Comparison of ENCODE assay signal across 1 cellular context in the genomic region with DNA sequence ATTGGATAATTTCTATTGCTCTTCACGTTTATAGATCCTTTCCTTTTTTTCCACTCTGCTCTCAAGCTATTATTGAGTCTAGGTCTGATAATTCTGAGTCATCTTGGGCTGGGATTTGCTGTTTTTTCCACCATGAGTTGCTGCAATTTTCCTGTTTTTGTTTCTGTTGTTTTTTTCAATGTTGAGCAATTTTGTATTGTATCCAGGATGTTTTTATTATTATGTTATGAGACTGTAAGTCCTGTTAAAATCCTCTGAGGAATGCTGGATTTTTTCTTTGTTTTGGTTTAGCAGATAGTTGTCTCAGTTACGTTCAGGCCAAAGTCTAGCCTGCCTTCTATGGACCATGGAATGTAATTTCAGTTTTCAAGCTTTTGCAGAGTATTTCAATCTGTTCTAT.
TF ChIP-seq lines count a peak whose summit lies in the region.

No MANE protein-coding gene starts in this region.

TF ChIP-seq in liver, 16 proteins besides CTCF, POLR2A, EP300 and RAD21:
- TF ChIP-seq, protein P1, sequence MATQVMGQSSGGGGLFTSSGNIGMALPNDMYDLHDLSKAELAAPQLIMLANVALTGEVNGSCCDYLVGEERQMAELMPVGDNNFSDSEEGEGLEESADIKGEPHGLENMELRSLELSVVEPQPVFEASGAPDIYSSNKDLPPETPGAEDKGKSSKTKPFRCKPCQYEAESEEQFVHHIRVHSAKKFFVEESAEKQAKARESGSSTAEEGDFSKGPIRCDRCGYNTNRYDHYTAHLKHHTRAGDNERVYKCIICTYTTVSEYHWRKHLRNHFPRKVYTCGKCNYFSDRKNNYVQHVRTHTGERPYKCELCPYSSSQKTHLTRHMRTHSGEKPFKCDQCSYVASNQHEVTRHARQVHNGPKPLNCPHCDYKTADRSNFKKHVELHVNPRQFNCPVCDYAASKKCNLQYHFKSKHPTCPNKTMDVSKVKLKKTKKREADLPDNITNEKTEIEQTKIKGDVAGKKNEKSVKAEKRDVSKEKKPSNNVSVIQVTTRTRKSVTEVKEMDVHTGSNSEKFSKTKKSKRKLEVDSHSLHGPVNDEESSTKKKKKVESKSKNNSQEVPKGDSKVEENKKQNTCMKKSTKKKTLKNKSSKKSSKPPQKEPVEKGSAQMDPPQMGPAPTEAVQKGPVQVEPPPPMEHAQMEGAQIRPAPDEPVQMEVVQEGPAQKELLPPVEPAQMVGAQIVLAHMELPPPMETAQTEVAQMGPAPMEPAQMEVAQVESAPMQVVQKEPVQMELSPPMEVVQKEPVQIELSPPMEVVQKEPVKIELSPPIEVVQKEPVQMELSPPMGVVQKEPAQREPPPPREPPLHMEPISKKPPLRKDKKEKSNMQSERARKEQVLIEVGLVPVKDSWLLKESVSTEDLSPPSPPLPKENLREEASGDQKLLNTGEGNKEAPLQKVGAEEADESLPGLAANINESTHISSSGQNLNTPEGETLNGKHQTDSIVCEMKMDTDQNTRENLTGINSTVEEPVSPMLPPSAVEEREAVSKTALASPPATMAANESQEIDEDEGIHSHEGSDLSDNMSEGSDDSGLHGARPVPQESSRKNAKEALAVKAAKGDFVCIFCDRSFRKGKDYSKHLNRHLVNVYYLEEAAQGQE (IDR thresholded peaks at IDR 0.05), result no peak
- TF ChIP-seq HNF4A (conservative IDR thresholded peaks at IDR 0.05) (peak; percentile 12 to 35), FOXA2 (IDR thresholded peaks at IDR 0.05) (no peak)
